ENCODE assay signal across 8 cellular contexts in the genomic region with DNA sequence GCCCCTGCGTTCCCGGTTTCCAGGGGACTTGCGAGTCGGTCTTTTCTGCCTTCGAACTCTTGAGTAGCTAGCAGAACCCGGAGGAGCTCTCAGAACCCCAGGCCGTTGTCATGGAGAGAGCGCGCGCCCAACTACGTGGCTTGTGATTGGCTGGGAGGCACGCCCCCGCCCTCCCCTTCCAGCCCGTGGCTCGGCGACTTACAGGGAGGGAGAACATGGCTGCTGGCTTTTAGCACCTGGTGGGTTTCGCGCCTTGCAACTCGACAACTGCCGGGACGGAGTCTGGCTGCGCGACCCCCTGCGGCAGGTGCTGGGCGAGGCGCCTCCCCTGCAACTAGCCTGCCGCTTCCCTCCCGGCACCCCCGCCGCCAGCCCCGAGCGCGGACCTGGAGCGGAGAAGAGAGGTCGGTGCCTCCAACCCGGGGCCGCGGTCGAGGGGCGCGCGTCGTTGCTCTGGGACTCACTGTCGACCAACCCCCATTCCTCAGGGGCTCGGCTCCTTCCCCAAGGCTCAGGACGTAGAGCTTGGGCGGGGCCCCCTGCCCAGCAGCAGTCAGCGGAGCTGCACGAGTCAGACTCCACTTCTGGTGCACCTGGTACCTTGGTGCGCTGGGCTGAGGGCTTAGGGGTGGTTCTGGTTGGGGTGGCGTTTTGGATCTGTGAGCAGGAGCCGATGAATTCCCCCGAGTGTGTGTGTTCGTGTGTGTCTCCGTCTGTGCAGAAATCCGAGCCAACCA. TPM values are rescaled to one million over a fixed set of nuclear protein-coding genes. Genes with fewer than 3 reads are reported as not detected.
A peak's percentile ranks its signal among the peaks of the same experiment; 100 is the strongest.
DNase-seq lines count a peak whose midpoint lies in the region; ATAC-seq and TF ChIP-seq lines count a peak whose summit lies in the region.

No MANE protein-coding gene starts in this region.

- H3K27ac ChIP-seq in angular gyrus (ENCODE audit: low read depth, low read length) (peak overlapping the region; percentile 30), right cardiac atrium (ENCODE audit: low read length) (no peak overlapping the region), uterus (peak overlapping the region in 1 of 2 donors; percentile 40)

- intact Hi-C loops in right cardiac atrium (cut with DNase I) (loop anchor here in 1 of 4 donors (5.0 to 10.0 kb wide), 2 partner anchors 315 to 592 kb away; partner anchors contain the start of gene TANGO6), uterus (cut with DNase I; ENCODE audit: low total_unique reads) (loop anchor here (5.0 kb wide), 1 partner anchor 592 kb away; no protein-coding TSS in a partner anchor)

- POLR2A ChIA-PET in HEK293T (lab: Yijun Ruan, JAX) = interaction anchor here (0.6 to 1.4 kb wide), 3 partner anchors 9 to 61 kb away, joined by 3 to 6 read pairs (median 3); partner anchors contain the start of gene ZFP90

- no peaks in the 10 kb centered on the region for H3K9me3 ChIP-seq in right cardiac atrium (ENCODE audit: control insufficient read depth, low read length)
- no peaks in the 10 kb centered on the region for H3K9me3 ChIP-seq in uterus

- TF ChIP-seq CTCF in uterus (IDR thresholded peaks at IDR 0.05) = no peak

- peak; percentile 95 for DNase-seq in ELF-1 (ENCODE audit: low read depth, low spot score)
- peak; percentile 92 for DNase-seq in HEK293T (ENCODE audit: extremely low spot score)
- DNase-seq in NCI-H128 (lab: John Stamatoyannopoulos, UW; ENCODE audit: unreplicated experiment) = peak; percentile 79
- peak; percentile 71 to 88 (median 80) for DNase-seq in T-helper 1 cell
- DNase-seq in right cardiac atrium = peak; percentile 89 to 96 (median 95)
- DNase-seq in putamen (ENCODE audit: low spot score) = peak; percentile 90
- DNase-seq in uterus = peak; percentile 87 to 89

- no peak for TF ChIP-seq POLR2A in uterus (IDR thresholded peaks at IDR 0.05)

- peak; percentile 99 for ATAC-seq in right cardiac atrium

- H3K27me3 ChIP-seq in right cardiac atrium (ENCODE audit: control insufficient read depth, insufficient read depth) (no peaks in the 10 kb centered on the region), uterus (no peaks in the 10 kb centered on the region)

- WGBS in right cardiac atrium = under 1% methylated on average over 56 of the region's 56 CpGs

- CTCF ChIA-PET in HEK293T (lab: Yijun Ruan, JAX) = interaction anchor here (0.8 to 1.5 kb wide), 2 partner anchors 9 to 15 kb away, joined by 4 to 7 read pairs; no protein-coding TSS in a partner anchor

- H3K4me1 ChIP-seq in right cardiac atrium (ENCODE audit: control insufficient read depth, insufficient read depth, low read length) (no peaks in the 10 kb centered on the region), uterus (peaks cover 5 to 8% of the 10 kb centered on the region in 2 donors)

- H3K36me3 ChIP-seq in uterus = no peaks in the 10 kb centered on the region

- H3K4me3 ChIP-seq in right cardiac atrium (ENCODE audit: low read length) (peak overlapping the region; percentile 59), uterus (peak overlapping the region; percentile 62 to 82)

TF ChIP-seq in HEK293T, 16 proteins besides CTCF, POLR2A, EP300 and RAD21:
- no peak for TF ChIP-seq BHLHE40 (IDR thresholded peaks at IDR 0.05; ENCODE audit: borderline replicate concordance)
- TF ChIP-seq L3MBTL2 (conservative IDR thresholded peaks at IDR 0.05) = peak; percentile 98

RNA-seq across cellular contexts. Expression of gene ZFP90, which starts 9.0 kb away (rescaled TPM):
- total RNA-seq in right cardiac atrium = 10 to 100 TPM; 12.2 to 14.3 (median 12.5) TPM
- 8.4 TPM for polyA plus RNA-seq in right cardiac atrium
- total RNA-seq in uterus = 10 to 100 TPM; 19.1 to 81.4 (median 31.9) TPM
